Comparison of ENCODE assay signal across 8 cellular contexts in the genomic region with DNA sequence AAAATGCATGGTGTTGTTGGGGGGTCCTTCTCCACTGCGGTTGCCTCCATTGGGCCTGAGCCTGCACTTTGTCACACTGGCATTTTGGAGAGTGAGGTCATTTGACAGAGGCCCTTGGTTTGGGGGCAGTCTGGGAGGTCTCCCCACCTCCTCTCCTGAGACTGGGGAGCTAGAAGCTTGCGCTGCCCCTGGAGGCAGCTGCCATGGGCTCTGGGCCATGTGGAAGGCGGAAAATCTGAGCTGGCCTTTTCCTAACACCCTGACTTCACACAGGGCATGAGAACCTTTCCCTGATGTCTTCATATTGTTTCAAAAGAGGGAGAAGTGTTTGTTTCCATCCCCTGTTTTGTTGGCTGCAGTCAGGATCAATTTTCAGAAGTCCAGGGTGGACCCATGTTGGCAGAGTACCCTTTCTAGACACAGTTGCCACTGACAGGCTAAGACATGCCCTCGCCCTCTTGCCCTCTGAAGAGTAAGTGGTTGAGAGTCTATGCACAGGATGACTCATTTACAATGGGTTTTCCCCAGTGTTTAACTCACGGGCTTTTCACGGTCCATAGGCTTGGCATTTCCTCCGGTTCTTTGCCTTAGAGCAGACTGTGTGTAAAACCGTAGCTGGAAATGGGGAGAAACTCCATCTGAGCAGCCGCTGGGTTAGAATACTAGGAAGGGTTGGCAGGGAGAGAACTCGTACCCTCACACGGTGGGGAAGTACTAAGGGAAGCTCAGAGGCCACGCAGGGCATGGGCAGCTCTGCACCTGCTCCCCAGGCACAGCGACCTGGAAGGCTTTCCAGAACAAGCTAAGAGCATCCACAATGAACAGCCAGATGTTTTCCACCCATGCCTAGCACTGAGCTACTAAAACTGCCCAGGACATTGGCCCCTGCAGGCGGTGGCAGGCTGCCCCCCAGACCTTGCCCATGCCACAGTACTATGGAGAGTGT.
DNase-seq lines count a peak whose midpoint lies in the region; ATAC-seq, FAIRE-seq and TF ChIP-seq lines count a peak whose summit lies in the region.

No MANE protein-coding gene starts in this region.

- no peak overlapping the region for H3K4me3 Mint-ChIP-seq in endodermal cell
- H3K4me3 Mint-ChIP-seq in activated CD4-positive, alpha-beta T cell treated with anti-CD3 and anti-CD28 coated beads, Interleukin-2, amount 10 ng/mL, durations not matched to agents 24 days and 14 days, result no peak overlapping the region

- no peak overlapping the region for H3K4me3 ChIP-seq in pancreas
- H3K4me3 ChIP-seq in endodermal cell (ENCODE audit: low read length), result no peak overlapping the region
- no peak overlapping the region for H3K4me3 ChIP-seq in stomach

- FAIRE-seq in pancreas (lab: Jason Lieb, UNC), result no peak

- no peaks in the 10 kb centered on the region for H3K9me3 ChIP-seq in pancreas
- H3K9me3 ChIP-seq in endodermal cell (ENCODE audit: control insufficient read depth, low read length), result no peaks in the 10 kb centered on the region
- H3K9me3 ChIP-seq in stomach, result no peaks in the 10 kb centered on the region

- H3K4me1 Mint-ChIP-seq in endodermal cell, result no peaks in the 10 kb centered on the region
- peaks cover 2% of the 10 kb centered on the region for H3K4me1 Mint-ChIP-seq in activated CD4-positive, alpha-beta T cell treated with anti-CD3 and anti-CD28 coated beads, Interleukin-2, amount 10 ng/mL, durations not matched to agents 24 days and 14 days

- no peaks in the 10 kb centered on the region for H3K27me3 Mint-ChIP-seq in endodermal cell (ENCODE audit: insufficient read depth)
- no peaks in the 10 kb centered on the region for H3K27me3 Mint-ChIP-seq in activated CD4-positive, alpha-beta T cell treated with anti-CD3 and anti-CD28 coated beads, Interleukin-2, amount 10 ng/mL, durations not matched to agents 24 days and 14 days

- peaks cover 0 to 13% (median 8%) of the 10 kb centered on the region in 3 donors for H3K4me1 ChIP-seq in pancreas
- H3K4me1 ChIP-seq in endodermal cell (ENCODE audit: control insufficient read depth, insufficient read depth, low read length), result no peaks in the 10 kb centered on the region
- H3K4me1 ChIP-seq in stomach, result peaks cover 0 to 9% (median 2%) of the 10 kb centered on the region in 4 donors

- H3K9me3 Mint-ChIP-seq in endodermal cell, result no peaks in the 10 kb centered on the region
- H3K9me3 Mint-ChIP-seq in activated CD4-positive, alpha-beta T cell treated with anti-CD3 and anti-CD28 coated beads, Interleukin-2, amount 10 ng/mL, durations not matched to agents 24 days and 14 days, result no peaks in the 10 kb centered on the region

- no peaks in the 10 kb centered on the region for H3K27me3 ChIP-seq in pancreas
- no peaks in the 10 kb centered on the region for H3K27me3 ChIP-seq in endodermal cell (ENCODE audit: control insufficient read depth, insufficient read depth, low read length, poor library complexity, severe bottlenecking)
- no peaks in the 10 kb centered on the region for H3K27me3 ChIP-seq in stomach

- intact Hi-C loops in pancreas (cut with DNase I), result no loop called here
- intact Hi-C loops in stomach (cut with DNase I; ENCODE audit: low total_unique reads), result no loop called here
- intact Hi-C loops in activated CD4-positive, alpha-beta T cell treated with anti-CD3 and anti-CD28 coated beads, Interleukin-2, amount 10 ng/mL, durations not matched to agents 24 days and 14 days (cut with micrococcal nuclease), result no loop called here

- TF ChIP-seq CTCF in pancreas (IDR thresholded peaks at IDR 0.05) (no peak), endodermal cell (conservative IDR thresholded peaks at IDR 0.05) (no peak), stomach (IDR thresholded peaks at IDR 0.05) (no peak)

- DNase-seq in SW480 (ENCODE audit: low spot score) (peak; percentile 74), pancreas (no peak), endodermal cell (no peak), stomach (no peak), T-helper 1 cell (no peak)
- DNase-seq in activated CD4-positive, alpha-beta T cell treated with anti-CD3 and anti-CD28 coated beads, Interleukin-2, amount 10 ng/mL, durations not matched to agents 24 days and 14 days, result no peak

- no peak overlapping the region for H3K27ac ChIP-seq in pancreas
- H3K27ac ChIP-seq in endodermal cell (ENCODE audit: low read depth, low read length), result no peak overlapping the region
- H3K27ac ChIP-seq in stomach, result no peak overlapping the region

- H3K27ac Mint-ChIP-seq in endodermal cell, result no peak overlapping the region
- no peak overlapping the region for H3K27ac Mint-ChIP-seq in activated CD4-positive, alpha-beta T cell treated with anti-CD3 and anti-CD28 coated beads, Interleukin-2, amount 10 ng/mL, durations not matched to agents 24 days and 14 days

- no peak overlapping the region for H3K9ac ChIP-seq in endodermal cell (ENCODE audit: extremely low read depth, low read length, poor library complexity, severe bottlenecking)

- no peak for TF ChIP-seq EP300 in stomach (IDR thresholded peaks at IDR 0.05)

- H3K36me3 Mint-ChIP-seq in endodermal cell (ENCODE audit: low read depth), result peaks cover 11% of the 10 kb centered on the region
- H3K36me3 Mint-ChIP-seq in activated CD4-positive, alpha-beta T cell treated with anti-CD3 and anti-CD28 coated beads, Interleukin-2, amount 10 ng/mL, durations not matched to agents 24 days and 14 days (ENCODE audit: low read depth), result no peaks in the 10 kb centered on the region

- TF ChIP-seq POLR2A in stomach (IDR thresholded peaks at IDR 0.05), result no peak

- ATAC-seq in GM19397 (IDR thresholded peaks at IDR 0.05; ENCODE audit: unreplicated experiment) (peak; percentile 62), HG03095 (IDR thresholded peaks at IDR 0.05; ENCODE audit: unreplicated experiment) (peak; percentile 60), pancreas (peak in 3 of 4 donors; percentile 38 to 67 (median 66))

- H3K36me3 ChIP-seq in pancreas (no peaks in the 10 kb centered on the region), endodermal cell (ENCODE audit: control insufficient read depth, insufficient read depth, low read length) (no peaks in the 10 kb centered on the region), stomach (peaks cover 0 to 11% (median 3%) of the 10 kb centered on the region in 4 donors)

- WGBS in pancreas, 2 donors, result 87 to 92% methylated on average over 14 of the region's 14 CpGs
- 90 to 92% methylated on average over 7 to 14 of the region's 14 CpGs for WGBS in endodermal cell (ENCODE audit: insufficient coverage in 1 of 2, insufficient read length in 1 of 2), 2 experiments
- 69 to 81% (median 76%) methylated on average over 12 to 14 of the region's 14 CpGs for WGBS in stomach, 5 donors
